ENCODE assay signal across 1 cellular context in the genomic region with DNA sequence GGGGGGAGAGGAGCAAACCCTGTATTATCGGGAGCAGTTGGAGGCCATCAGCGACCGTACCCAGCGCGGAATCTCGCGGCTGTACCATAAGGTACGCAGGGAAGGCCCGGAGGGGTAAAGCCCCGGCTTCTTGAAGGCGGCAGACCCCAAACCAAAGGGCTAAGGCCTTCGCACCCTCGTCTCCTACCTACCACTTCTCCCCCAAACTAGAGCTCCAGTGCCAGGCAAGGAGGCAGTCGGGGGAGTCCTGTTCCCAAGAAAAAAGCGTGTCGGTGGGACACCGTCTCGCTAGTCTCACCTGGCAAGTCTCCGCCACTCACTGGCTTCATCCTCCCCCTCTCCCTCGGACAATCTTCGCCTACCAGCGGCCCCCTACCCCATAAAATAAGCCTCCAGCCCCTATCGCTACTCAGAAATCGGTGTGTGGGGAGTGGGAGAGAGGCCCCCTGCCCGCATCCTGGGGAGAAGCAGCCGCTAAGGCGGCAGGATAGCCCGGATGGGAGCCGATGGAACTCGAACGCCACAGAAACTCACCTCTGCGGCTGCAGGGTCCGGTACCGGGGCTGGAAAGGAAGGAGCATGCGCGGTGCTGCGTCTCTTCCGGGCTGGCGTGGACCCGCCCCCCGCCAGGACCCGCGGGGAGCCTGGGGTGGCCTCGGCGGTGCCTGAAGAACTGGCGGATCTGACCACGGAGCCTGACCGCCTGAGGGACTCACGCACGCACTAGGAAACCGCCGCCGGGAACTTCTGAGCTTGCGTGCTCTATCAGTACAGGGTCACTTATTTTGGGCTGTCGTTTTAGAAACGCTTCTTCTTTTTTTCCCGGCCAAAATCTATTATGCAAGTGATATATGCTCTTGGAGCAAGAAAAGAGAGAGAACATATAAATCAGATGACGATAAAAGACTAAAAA.
TF ChIP-seq lines count a peak whose summit lies in the region.

Gene RPS10, minus strand, starts transcription at position 572 of the 913 bp plus-strand sequence. CDS start 848 bp downstream, outside the sequence.

TF ChIP-seq in HepG2, 621 proteins besides CTCF, POLR2A, EP300 and RAD21 (continued from another document and continues in another):
- TF ChIP-seq HOMEZ (CRISPR knock-in tag; IDR thresholded peaks at IDR 0.05; ENCODE audit: low read depth) (no peak), ESRRA (CRISPR knock-in tag; IDR thresholded peaks at IDR 0.05; ENCODE audit: low read depth) (no peak), ZNF513 (CRISPR knock-in tag; conservative IDR thresholded peaks at IDR 0.05) (no peak), ZNF547 (CRISPR knock-in tag; IDR thresholded peaks at IDR 0.05) (peak; percentile 90), IRF9 (CRISPR knock-in tag; IDR thresholded peaks at IDR 0.05; ENCODE audit: borderline replicate concordance) (peak; percentile 95; the same call in 1 of the 2 replicates), NFIC (IDR thresholded peaks at IDR 0.05; ENCODE audit: low read length) (no peak; the same call in 1 of the 2 replicates), PHF5A (CRISPR knock-in tag; IDR thresholded peaks at IDR 0.05; ENCODE audit: low read depth, unreplicated experiment) (peak; percentile 77), SRY (CRISPR knock-in tag; IDR thresholded peaks at IDR 0.05) (peak; percentile 82), ZNF337 (CRISPR knock-in tag; IDR thresholded peaks at IDR 0.05; ENCODE audit: borderline replicate concordance, low read depth) (0 out of 2 replicates have a peak, but pooled peaks have one; percentile 19), MAF1 (CRISPR knock-in tag; IDR thresholded peaks at IDR 0.05; ENCODE audit: borderline replicate concordance) (no peak; the same call in 1 of the 2 replicates), DMAP1 (CRISPR knock-in tag; IDR thresholded peaks at IDR 0.05) (peak; percentile 97), PRMT3 (CRISPR knock-in tag; IDR thresholded peaks at IDR 0.05; ENCODE audit: borderline replicate concordance, low read depth) (no peak), GMEB1 (CRISPR knock-in tag; IDR thresholded peaks at IDR 0.05; ENCODE audit: borderline replicate concordance) (peak; percentile 90), GLMP (CRISPR knock-in tag; IDR thresholded peaks at IDR 0.05; ENCODE audit: borderline replicate concordance) (no peak), DDIT3 (CRISPR knock-in tag; IDR thresholded peaks at IDR 0.05) (no peak), ZNF598 (CRISPR knock-in tag; IDR thresholded peaks at IDR 0.05; ENCODE audit: borderline replicate concordance) (peak; percentile 55; the same call in 1 of the 2 replicates), ZMYM4 (CRISPR knock-in tag; IDR thresholded peaks at IDR 0.05) (peak; percentile 80), ZNF75D (CRISPR knock-in tag; IDR thresholded peaks at IDR 0.05; ENCODE audit: borderline replicate concordance) (no peak), ZNF770 (CRISPR knock-in tag; IDR thresholded peaks at IDR 0.05) (no peak), ZNF776 (CRISPR knock-in tag; IDR thresholded peaks at IDR 0.05) (peak; percentile 76; the same call in 1 of the 2 replicates), ARNT (IDR thresholded peaks at IDR 0.05) (no peak), ZNF674 (CRISPR knock-in tag; IDR thresholded peaks at IDR 0.05; ENCODE audit: low read depth) (no peak), ZNF652 (CRISPR knock-in tag; IDR thresholded peaks at IDR 0.05; ENCODE audit: borderline replicate concordance, low read depth) (no peak), EEA1 (CRISPR knock-in tag; IDR thresholded peaks at IDR 0.05; ENCODE audit: borderline replicate concordance) (peak; percentile 92), PHB2 (IDR thresholded peaks at IDR 0.05; ENCODE audit: partially characterized antibody) (no peak), ZNF556 (CRISPR knock-in tag; IDR thresholded peaks at IDR 0.05; ENCODE audit: borderline replicate concordance) (peak; percentile 66; the same call in 1 of the 2 replicates), RXRA (CRISPR knock-in tag; IDR thresholded peaks at IDR 0.05) (peak; percentile 68), ZNF34 (CRISPR knock-in tag; IDR thresholded peaks at IDR 0.05; ENCODE audit: borderline replicate concordance) (no peak; the same call in 1 of the 2 replicates)
- TF ChIP-seq, protein P1, sequence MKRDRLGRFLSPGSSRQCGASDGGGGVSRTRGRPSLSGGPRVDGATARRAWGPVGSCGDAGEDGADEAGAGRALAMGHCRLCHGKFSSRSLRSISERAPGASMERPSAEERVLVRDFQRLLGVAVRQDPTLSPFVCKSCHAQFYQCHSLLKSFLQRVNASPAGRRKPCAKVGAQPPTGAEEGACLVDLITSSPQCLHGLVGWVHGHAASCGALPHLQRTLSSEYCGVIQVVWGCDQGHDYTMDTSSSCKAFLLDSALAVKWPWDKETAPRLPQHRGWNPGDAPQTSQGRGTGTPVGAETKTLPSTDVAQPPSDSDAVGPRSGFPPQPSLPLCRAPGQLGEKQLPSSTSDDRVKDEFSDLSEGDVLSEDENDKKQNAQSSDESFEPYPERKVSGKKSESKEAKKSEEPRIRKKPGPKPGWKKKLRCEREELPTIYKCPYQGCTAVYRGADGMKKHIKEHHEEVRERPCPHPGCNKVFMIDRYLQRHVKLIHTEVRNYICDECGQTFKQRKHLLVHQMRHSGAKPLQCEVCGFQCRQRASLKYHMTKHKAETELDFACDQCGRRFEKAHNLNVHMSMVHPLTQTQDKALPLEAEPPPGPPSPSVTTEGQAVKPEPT (CRISPR knock-in tag; IDR thresholded peaks at IDR 0.05; ENCODE audit: low read depth), result 0 out of 2 replicates have a peak, but pooled peaks have one; percentile 43
- TF ChIP-seq, protein P2, sequence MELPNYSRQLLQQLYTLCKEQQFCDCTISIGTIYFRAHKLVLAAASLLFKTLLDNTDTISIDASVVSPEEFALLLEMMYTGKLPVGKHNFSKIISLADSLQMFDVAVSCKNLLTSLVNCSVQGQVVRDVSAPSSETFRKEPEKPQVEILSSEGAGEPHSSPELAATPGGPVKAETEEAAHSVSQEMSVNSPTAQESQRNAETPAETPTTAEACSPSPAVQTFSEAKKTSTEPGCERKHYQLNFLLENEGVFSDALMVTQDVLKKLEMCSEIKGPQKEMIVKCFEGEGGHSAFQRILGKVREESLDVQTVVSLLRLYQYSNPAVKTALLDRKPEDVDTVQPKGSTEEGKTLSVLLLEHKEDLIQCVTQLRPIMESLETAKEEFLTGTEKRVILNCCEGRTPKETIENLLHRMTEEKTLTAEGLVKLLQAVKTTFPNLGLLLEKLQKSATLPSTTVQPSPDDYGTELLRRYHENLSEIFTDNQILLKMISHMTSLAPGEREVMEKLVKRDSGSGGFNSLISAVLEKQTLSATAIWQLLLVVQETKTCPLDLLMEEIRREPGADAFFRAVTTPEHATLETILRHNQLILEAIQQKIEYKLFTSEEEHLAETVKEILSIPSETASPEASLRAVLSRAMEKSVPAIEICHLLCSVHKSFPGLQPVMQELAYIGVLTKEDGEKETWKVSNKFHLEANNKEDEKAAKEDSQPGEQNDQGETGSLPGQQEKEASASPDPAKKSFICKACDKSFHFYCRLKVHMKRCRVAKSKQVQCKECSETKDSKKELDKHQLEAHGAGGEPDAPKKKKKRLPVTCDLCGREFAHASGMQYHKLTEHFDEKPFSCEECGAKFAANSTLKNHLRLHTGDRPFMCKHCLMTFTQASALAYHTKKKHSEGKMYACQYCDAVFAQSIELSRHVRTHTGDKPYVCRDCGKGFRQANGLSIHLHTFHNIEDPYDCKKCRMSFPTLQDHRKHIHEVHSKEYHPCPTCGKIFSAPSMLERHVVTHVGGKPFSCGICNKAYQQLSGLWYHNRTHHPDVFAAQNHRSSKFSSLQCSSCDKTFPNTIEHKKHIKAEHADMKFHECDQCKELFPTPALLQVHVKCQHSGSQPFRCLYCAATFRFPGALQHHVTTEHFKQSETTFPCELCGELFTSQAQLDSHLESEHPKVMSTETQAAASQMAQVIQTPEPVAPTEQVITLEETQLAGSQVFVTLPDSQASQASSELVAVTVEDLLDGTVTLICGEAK (IDR thresholded peaks at IDR 0.05), result no peak
- TF ChIP-seq, protein P2 (CRISPR knock-in tag; IDR thresholded peaks at IDR 0.05), result peak; percentile 73; the same call in 1 of the 2 replicates
